Comparison of ENCODE assay signal across 13 cellular contexts in genomic region chr1:9766759-9767442, GRCh38. TPM values are rescaled to one million over a fixed set of nuclear protein-coding genes. Genes with fewer than 3 reads are reported as not detected.
DNase-seq lines count a peak whose midpoint lies in the region; ATAC-seq and TF ChIP-seq lines count a peak whose summit lies in the region.
"Had no signal": no experiment of that assay in that cellular context is flagged by ENCODE, and none has a peak within 500 bp of the region (broad histone marks: within the 10 kb centered on the region; RNA-seq: fewer than 3 reads in every experiment).

No MANE protein-coding gene starts in this region.

- no peak overlapping the region for H3K4me3 ChIP-seq in choroid plexus epithelial cell (ENCODE audit: low read depth, low read length)
- H3K4me3 ChIP-seq in WERI-Rb-1 (ENCODE audit: low read depth, low read length) = no peak overlapping the region
- H3K4me3 ChIP-seq: thoracic aorta had no signal

- no peaks in the 10 kb centered on the region for H3K9me3 ChIP-seq in WERI-Rb-1 (ENCODE audit: severe bottlenecking)
- H3K9me3 ChIP-seq: thoracic aorta had no signal

- no peak for ATAC-seq in Right ventricle myocardium superior (ENCODE audit: poor library complexity)

- TF ChIP-seq CTCF in choroid plexus epithelial cell (conservative IDR thresholded peaks at IDR 0.05; ENCODE audit: low read depth, low read length) (no peak), WERI-Rb-1 (IDR thresholded peaks at IDR 0.05; ENCODE audit: low read depth, low read length) (no peak)

- H3K27ac ChIP-seq in WERI-Rb-1 = no peak overlapping the region
- H3K27ac ChIP-seq: thoracic aorta had no signal

- DNase-seq in AG08396 (ENCODE audit: low spot score) (peak; percentile 93), LHCN-M2 (ENCODE audit: low read depth) (peak; percentile 98), choroid plexus epithelial cell (ENCODE audit: low read depth) (peak; percentile 99), myocyte (ENCODE audit: low read depth) (peak; percentile 94), DMS153 (lab: John Stamatoyannopoulos, UW) (no peak), WERI-Rb-1 (no peak), Right ventricle myocardium superior (no peak), retina (no peak)
- DNase-seq: activated B cell treated with CpG ODN at 0.5 μM for 24 hours; activated naive CD8-positive, alpha-beta T cell treated with anti-CD3 and anti-CD28 coated beads for 36 hours; DMS 273 treated with DMSO at 0.1 percent for 48 hours; kidney had no signal

- H3K27me3 ChIP-seq in WERI-Rb-1 (ENCODE audit: insufficient read depth, low read depth, severe bottlenecking) = no peaks in the 10 kb centered on the region

- H3K36me3 ChIP-seq in WERI-Rb-1 = peaks cover 59% of the 10 kb centered on the region
- H3K36me3 ChIP-seq: thoracic aorta had no signal

- intact Hi-C loops in Right ventricle myocardium superior (cut with DNase I) = no loop called here

RNA-seq across cellular contexts. Expression of gene CLSTN1, which starts 56.9 kb away (rescaled TPM):
- total RNA-seq in LHCN-M2 (2014; rRNA removed) = 30.8 and 32.3 TPM in 2 replicates
- polyA plus RNA-seq in LHCN-M2 (2012) = 41.5 TPM
- 17.1 and 23.5 TPM in 2 replicates for total RNA-seq in myocyte
- 71.5 TPM for polyA plus RNA-seq in myocyte (2012)
- total RNA-seq in Right ventricle myocardium superior = 48.8 TPM

Comparison
In these comparisons a context has a peak if more than half of its experiments do, and no peak if none do; other contexts are left out.
1. DNase-seq: peak in AG08396 (single experiment), LHCN-M2 (single experiment), choroid plexus epithelial cell (single experiment) and myocyte (single experiment); none in DMS153 (single experiment), WERI-Rb-1 (single experiment), Right ventricle myocardium superior (single experiment) and retina (single experiment).